8 cellular contexts compared by ENCODE assay signal in the genomic region with DNA sequence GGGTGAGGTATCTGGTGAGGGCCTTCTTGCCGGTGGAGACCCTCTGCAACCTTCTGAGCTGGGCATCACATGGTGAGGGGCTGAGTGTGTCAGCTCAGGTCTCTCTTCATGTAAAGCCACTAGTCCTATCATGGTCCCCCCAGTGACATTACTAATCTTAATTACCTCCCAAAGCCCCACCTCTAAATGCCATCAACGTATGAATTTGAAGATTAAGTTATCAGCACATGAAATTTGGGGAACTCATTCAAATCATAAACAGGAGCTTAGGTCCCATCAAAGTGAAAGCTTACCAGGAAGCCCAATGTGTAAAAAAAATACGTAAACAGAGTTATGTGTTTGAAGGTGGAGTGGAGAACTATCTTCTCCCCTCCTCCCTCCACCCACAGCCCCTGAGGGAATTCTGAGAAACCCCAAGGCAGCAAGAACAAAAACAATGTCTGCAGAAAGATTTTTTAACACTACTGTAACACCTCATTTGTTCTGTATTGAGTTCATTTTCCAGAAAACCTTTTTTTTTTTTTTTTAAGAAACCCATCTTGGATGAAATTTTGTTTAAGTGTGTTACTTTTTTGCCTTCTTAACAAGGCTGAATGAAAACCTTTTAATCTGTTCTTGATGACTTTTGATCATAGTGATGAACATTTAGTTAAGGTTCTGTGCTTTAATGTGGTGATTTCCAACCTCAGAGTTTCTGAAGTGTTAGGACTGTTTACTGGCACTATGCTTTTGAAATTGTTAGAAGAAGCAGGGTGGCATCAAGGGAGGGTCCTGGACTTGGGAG. TPM values are rescaled to one million over a fixed set of nuclear protein-coding genes. Genes with fewer than 3 reads are reported as not detected.
A peak's percentile ranks its signal among the peaks of the same experiment; 100 is the strongest.
DNase-seq lines count a peak whose midpoint lies in the region; ATAC-seq and TF ChIP-seq lines count a peak whose summit lies in the region.

No MANE protein-coding gene starts in this region.

- TF ChIP-seq CTCF in GM12865 (IDR thresholded peaks at IDR 0.05; ENCODE audit: insufficient read depth, low read depth, low read length, missing control alignments), result no peak
- TF ChIP-seq CTCF in OCI-LY3 (IDR thresholded peaks at IDR 0.05; ENCODE audit: low read depth, low read length), result no peak

- H2AFZ ChIP-seq in OCI-LY3 (ENCODE audit: low read depth, low read length), result no peak overlapping the region

- peaks cover 67% of the 10 kb centered on the region for H3K79me2 ChIP-seq in OCI-LY3 (ENCODE audit: low read length)

- H3K4me2 ChIP-seq in OCI-LY3 (ENCODE audit: low read length), result peak overlapping the region; percentile 49

- no peaks in the 10 kb centered on the region for H3K9me3 ChIP-seq in OCI-LY3 (ENCODE audit: insufficient read depth, low read length)

- H3K4me3 ChIP-seq in GM12865 (ENCODE audit: low read depth, low read length), result peak overlapping the region; percentile 49
- no peak overlapping the region for H3K4me3 ChIP-seq in OCI-LY3 (ENCODE audit: low read length)

- intact Hi-C loops in posterior vena cava (cut with DNase I), result no loop called here

- DNase-seq in GM12865 (ENCODE audit: low read depth) (peak; percentile 74), germinal center (ENCODE audit: low spot score) (peak; percentile 50), OCI-M2 (lab: John Stamatoyannopoulos, UW; ENCODE audit: unreplicated experiment) (no peak), posterior vena cava (ENCODE audit: low spot score) (no peak), NCI-H2029 (lab: John Stamatoyannopoulos, UW) (no peak), midbrain (lab: John Stamatoyannopoulos, UW) (no peak)

- no peak overlapping the region for H3K27ac ChIP-seq in OCI-LY3 (ENCODE audit: low read length)

- H3K36me3 ChIP-seq in OCI-LY3 (replicated peaks; ENCODE audit: low read depth, low read length), result no peaks in the 10 kb centered on the region

- no peaks in the 10 kb centered on the region for H3K27me3 ChIP-seq in OCI-LY3 (ENCODE audit: low read depth, low read length)

- peaks cover 24% of the 10 kb centered on the region for H3K4me1 ChIP-seq in OCI-LY3 (ENCODE audit: low read length)

- ATAC-seq in GM21529 (IDR thresholded peaks at IDR 0.05; ENCODE audit: unreplicated experiment), result peak; percentile 48

- H4K20me1 ChIP-seq in OCI-LY3 (ENCODE audit: insufficient read depth, low read length), result peaks cover 19% of the 10 kb centered on the region

- no peak overlapping the region for H3K9ac ChIP-seq in OCI-LY3 (ENCODE audit: low read length)

RNA-seq across cellular contexts. Expression of gene PCGF5, which starts 19.1 kb away (rescaled TPM):
- total RNA-seq in posterior vena cava, result 100 to 1,000 TPM in 1 of 2 donors, 10 to 100 TPM in 1; 60.6 to 100 TPM

Comparison
In these comparisons a context has a peak if more than half of its experiments do, and no peak if none do; other contexts are left out.
1. DNase-seq: peak in GM12865 (single experiment) and germinal center (single experiment); none in OCI-M2 (single experiment), posterior vena cava (single experiment), NCI-H2029 (single experiment) and midbrain (single experiment).